17 cellular contexts compared by ENCODE assay signal in genomic region chr2:20317198-20317597, GRCh38.
"Had no signal": no experiment of that assay in that cellular context is flagged by ENCODE, and none has a peak within 500 bp of the region (broad histone marks: within the 10 kb centered on the region; RNA-seq: fewer than 3 reads in every experiment).

No MANE protein-coding gene starts in this region.

- H3K27me3 Mint-ChIP-seq: activated CD4-positive, alpha-beta T cell treated with anti-CD3 and anti-CD28 coated beads for 36 hours; central memory CD8-positive, alpha-beta T cell had no signal

- DNase-seq: activated CD4-positive, alpha-beta T cell treated with anti-CD3 and anti-CD28 coated beads for 36 hours; activated effector memory CD4-positive, alpha-beta T cell treated with anti-CD3 and anti-CD28 coated beads, Interleukin-2, amount 50 U/mL, for 16 hours; activated T-cell treated with anti-CD3 and anti-CD28 coated beads, Interleukin-2, amount 50 U/mL, for 1 hour; adrenal gland; effector memory CD4-positive, alpha-beta T cell; hypothalamus; midbrain; occipital lobe; psoas muscle; spleen; stimulated activated CD4-positive, alpha-beta T cell treated with anti-CD3 and anti-CD28 coated beads, Interleukin-1b, Interleukin-23, amount 100 ng/mL, for 48 hours; stimulated activated naive CD4-positive, alpha-beta T cell; substantia nigra; trophoblast cell had no signal

- H3K9me3 ChIP-seq: adrenal gland, psoas muscle, spleen had no signal

- H3K9me3 Mint-ChIP-seq: central memory CD8-positive, alpha-beta T cell; T-helper 2 cell treated with Interferon-gamma antibody and Interleukin-4, amounts not matched to agents 5 μg/mL and 100 μg/mL, for 36 hours had no signal

- H3K4me3 ChIP-seq: adrenal gland, psoas muscle, spleen had no signal

- H3K27ac ChIP-seq: adrenal gland, psoas muscle, spleen, VCaP had no signal

- H3K4me1 ChIP-seq: psoas muscle had no signal

- H3K4me3 Mint-ChIP-seq: activated CD4-positive, alpha-beta T cell treated with anti-CD3 and anti-CD28 coated beads for 36 hours; central memory CD8-positive, alpha-beta T cell; T-helper 2 cell treated with Interferon-gamma antibody and Interleukin-4, amounts not matched to agents 5 μg/mL and 100 μg/mL, for 36 hours had no signal

- H3K27ac Mint-ChIP-seq: activated CD4-positive, alpha-beta T cell treated with anti-CD3 and anti-CD28 coated beads for 36 hours; T-helper 2 cell treated with Interferon-gamma antibody and Interleukin-4, amounts not matched to agents 5 μg/mL and 100 μg/mL, for 36 hours had no signal

- H3K27me3 ChIP-seq: adrenal gland, spleen had no signal
